8 cellular contexts compared by ENCODE assay signal in genomic region chr12:131929530-131930456, GRCh38. TPM values are rescaled to one million over a fixed set of nuclear protein-coding genes. Genes with fewer than 3 reads are reported as not detected.
DNase-seq lines count a peak whose midpoint lies in the region; ATAC-seq and TF ChIP-seq lines count a peak whose summit lies in the region.

No MANE protein-coding gene starts in this region.

- H3K9me2 ChIP-seq in PC-3 (replicated peaks; ENCODE audit: low read length) = no peaks in the 10 kb centered on the region

- H3K27ac ChIP-seq in CD4-positive, CD25-positive, alpha-beta regulatory T cell (ENCODE audit: insufficient read depth, low read length, poor library complexity, severe bottlenecking) = peak overlapping the region; percentile 71
- H3K27ac ChIP-seq in PC-3 (ENCODE audit: low read length) = peak overlapping the region; percentile 81
- H3K27ac ChIP-seq in adrenal gland = peak overlapping the region in 1 of 5 donors; percentile 85

- peak overlapping the region; percentile 100 for H3K9ac ChIP-seq in PC-3 (ENCODE audit: low read length)

- peak overlapping the region; percentile 96 for H3K4me2 ChIP-seq in PC-3 (ENCODE audit: low read length)

- H3K4me1 Mint-ChIP-seq in CD4-positive, CD25-positive, alpha-beta regulatory T cell = peaks cover 4 to 29% (median 15%) of the 10 kb centered on the region in 4 donors

- intact Hi-C loops in PC-3 (cut with micrococcal nuclease) = loop anchor here (2.0 to 5.0 kb wide), 3 partner anchors 19 to 97 kb away; partner anchors contain the start of gene EP400
- intact Hi-C loops in adrenal gland (cut with DNase I) = no loop called here

- H2AFZ ChIP-seq in PC-3 (ENCODE audit: low read length) = peak overlapping the region; percentile 82

- no peaks in the 10 kb centered on the region for H3K27me3 Mint-ChIP-seq in CD4-positive, CD25-positive, alpha-beta regulatory T cell

- peaks cover 0 to 1% (median 0%) of the 10 kb centered on the region in 7 donors for H3K9me3 Mint-ChIP-seq in CD4-positive, CD25-positive, alpha-beta regulatory T cell

- H3K27ac Mint-ChIP-seq in CD4-positive, CD25-positive, alpha-beta regulatory T cell = peak overlapping the region; percentile 88 to 96 (median 93)

- H3K4me3 ChIP-seq in CD4-positive, CD25-positive, alpha-beta regulatory T cell (ENCODE audit: low read depth, low read length) = peak overlapping the region; percentile 59
- H3K4me3 ChIP-seq in PC-3 (ENCODE audit: low read length) (peak overlapping the region; percentile 90), adrenal gland (peak overlapping the region; percentile 62 to 86 (median 74)), iPS-18c (ENCODE audit: insufficient read depth, low read depth, low read length) (peak overlapping the region; percentile 95)

- CTCF ChIA-PET in PC-3 (lab: Charles Lee) = interaction anchor here (0.6 kb wide), 1 partner anchor 56 kb away, joined by 3 read pairs; no protein-coding TSS in a partner anchor

- no peaks in the 10 kb centered on the region for H3F3A ChIP-seq in PC-3 (ENCODE audit: low read length, unreplicated experiment)

- BruUV-seq in PC-3 (replicated peaks; lab: Mats Ljungman, UMichigan) = no TSS peak

- H4K20me1 ChIP-seq in PC-3 (ENCODE audit: low read length) = peaks cover 14% of the 10 kb centered on the region; the same call in 1 of the 2 replicates

- H3K36me3 ChIP-seq in CD4-positive, CD25-positive, alpha-beta regulatory T cell (ENCODE audit: control insufficient read depth, insufficient read depth, low read length) = peaks cover 27% of the 10 kb centered on the region
- H3K36me3 ChIP-seq in PC-3 (ENCODE audit: low read depth, low read length) (peaks cover 32% of the 10 kb centered on the region), adrenal gland (replicated peaks in 1 of 2) (peaks cover 0 to 31% of the 10 kb centered on the region in 2 donors)

- WGBS in adrenal gland, 4 donors = 0 to 2% (median 1%) methylated on average over 4 to 91 of the region's 91 CpGs

- peak overlapping the region; percentile 92 to 99 (median 96) for H3K4me3 Mint-ChIP-seq in CD4-positive, CD25-positive, alpha-beta regulatory T cell

- peak in 1 of 2 donors; percentile 2 for ATAC-seq in CD4-positive, CD25-positive, alpha-beta regulatory T cell (ENCODE audit: low read depth in 2 of 2)
- ATAC-seq in GM21723 (IDR thresholded peaks at IDR 0.05; ENCODE audit: unreplicated experiment) (peak; percentile 21), PC-3 (peak; percentile 23), GM21360 (IDR thresholded peaks at IDR 0.05; ENCODE audit: unreplicated experiment) (no peak)

- TF ChIP-seq CTCF in PC-3 (conservative IDR thresholded peaks at IDR 0.05; ENCODE audit: low read depth, low read length) (no peak), adrenal gland (IDR thresholded peaks at IDR 0.05) (no peak)

- H3K4me1 ChIP-seq in CD4-positive, CD25-positive, alpha-beta regulatory T cell (ENCODE audit: control insufficient read depth, insufficient read depth, low read length, poor library complexity, severe bottlenecking) = peaks cover 17% of the 10 kb centered on the region
- H3K4me1 ChIP-seq in PC-3 (ENCODE audit: insufficient read depth, low read length) (peaks cover 14% of the 10 kb centered on the region), adrenal gland (replicated peaks in 1 of 2) (peaks cover 7 to 11% of the 10 kb centered on the region in 2 donors)

- peaks cover 43% of the 10 kb centered on the region for H3K79me2 ChIP-seq in PC-3 (ENCODE audit: low read length)

- no peak for TF ChIP-seq POLR2A in adrenal gland (IDR thresholded peaks at IDR 0.05)

- H3K9me3 ChIP-seq in CD4-positive, CD25-positive, alpha-beta regulatory T cell (ENCODE audit: control insufficient read depth in 2 of 2, low read length in 2 of 2) = no peaks in the 10 kb centered on the region
- H3K9me3 ChIP-seq in PC-3 (ENCODE audit: low read length) (no peaks in the 10 kb centered on the region), adrenal gland (replicated peaks in 1 of 3) (no peaks in the 10 kb centered on the region), iPS-18c (ENCODE audit: control insufficient read depth, insufficient read depth, low read length) (no peaks in the 10 kb centered on the region)

- peaks cover 19% of the 10 kb centered on the region for H3K36me3 Mint-ChIP-seq in CD4-positive, CD25-positive, alpha-beta regulatory T cell

- DNase-seq in CD4-positive, CD25-positive, alpha-beta regulatory T cell = peak in 2 of 3 donors; percentile 28 to 61
- DNase-seq in PC-3 = peak; percentile 37
- DNase-seq in adrenal gland = peak in 1 of 7 donors; percentile 33
- DNase-seq in stimulated activated CD4-positive, alpha-beta T cell treated with anti-CD3 and anti-CD28 coated beads, Interleukin-15, amount 100 ng/mL, for 24 hours = peak; percentile 45
- DNase-seq in ureter (ENCODE audit: low spot score) = no peak

- H3K27me3 ChIP-seq in CD4-positive, CD25-positive, alpha-beta regulatory T cell (ENCODE audit: control insufficient read depth, insufficient read depth, low read length) = no peaks in the 10 kb centered on the region
- H3K27me3 ChIP-seq in PC-3 (ENCODE audit: low read length) (no peaks in the 10 kb centered on the region), adrenal gland (no peaks in the 10 kb centered on the region)

- POLR2A ChIA-PET in PC-3 (lab: Charles Lee; ENCODE audit: unreplicated experiment) = no interaction called here

RNA-seq across cellular contexts. Expression of gene PUS1, which starts 0.7 kb away (rescaled TPM):
- total RNA-seq in CD4-positive, CD25-positive, alpha-beta regulatory T cell = 26.0 TPM
- polyA plus RNA-seq in CD4-positive, CD25-positive, alpha-beta regulatory T cell = 10 to 100 TPM; 14.0 to 18.6 (median 17.3) TPM
- total RNA-seq in PC-3 (2014; rRNA removed) (74.0 TPM in 2 replicates), adrenal gland (10 to 100 TPM in 7 of 8 donors, 1 to 10 TPM in 1; 10.0 to 46.5 (median 24.5) TPM), ureter (46.9 TPM)
- 10 to 100 TPM; 11.7 to 57.4 (median 56.0) TPM for polyA plus RNA-seq in adrenal gland

RNA-seq across cellular contexts. Expression of gene EP400, which starts 19.9 kb away (rescaled TPM):
- total RNA-seq in CD4-positive, CD25-positive, alpha-beta regulatory T cell = 77.9 TPM
- 1 to 10 TPM; 1.2 to 2.1 (median 1.6) TPM for polyA plus RNA-seq in CD4-positive, CD25-positive, alpha-beta regulatory T cell
- total RNA-seq in PC-3 (2014; rRNA removed) (20.2 and 30.5 TPM in 2 replicates), adrenal gland (10 to 100 TPM; 14.5 to 42.4 (median 29.5) TPM), ureter (71.8 TPM)
- polyA plus RNA-seq in adrenal gland = 10 to 100 TPM; 22.5 to 43.2 (median 28.6) TPM

RNA-seq across cellular contexts. Expression of gene ULK1, which starts 35.4 kb away (rescaled TPM):
- 90.0 TPM for total RNA-seq in CD4-positive, CD25-positive, alpha-beta regulatory T cell
- polyA plus RNA-seq in CD4-positive, CD25-positive, alpha-beta regulatory T cell = under 1 TPM; 0.20 to 0.48 (median 0.46) TPM
- total RNA-seq in PC-3 (2014; rRNA removed) (15.7 and 29.5 TPM in 2 replicates), adrenal gland (10 to 100 TPM; 26.6 to 82.1 (median 29.9) TPM), ureter (31.8 TPM)
- 100 to 1,000 TPM in 1 of 3 donors, 10 to 100 TPM in 1, 1 to 10 TPM in 1; 2.9 to 123 (median 54.0) TPM for polyA plus RNA-seq in adrenal gland
